ENCODE assay signal across 8 cellular contexts in the genomic region with DNA sequence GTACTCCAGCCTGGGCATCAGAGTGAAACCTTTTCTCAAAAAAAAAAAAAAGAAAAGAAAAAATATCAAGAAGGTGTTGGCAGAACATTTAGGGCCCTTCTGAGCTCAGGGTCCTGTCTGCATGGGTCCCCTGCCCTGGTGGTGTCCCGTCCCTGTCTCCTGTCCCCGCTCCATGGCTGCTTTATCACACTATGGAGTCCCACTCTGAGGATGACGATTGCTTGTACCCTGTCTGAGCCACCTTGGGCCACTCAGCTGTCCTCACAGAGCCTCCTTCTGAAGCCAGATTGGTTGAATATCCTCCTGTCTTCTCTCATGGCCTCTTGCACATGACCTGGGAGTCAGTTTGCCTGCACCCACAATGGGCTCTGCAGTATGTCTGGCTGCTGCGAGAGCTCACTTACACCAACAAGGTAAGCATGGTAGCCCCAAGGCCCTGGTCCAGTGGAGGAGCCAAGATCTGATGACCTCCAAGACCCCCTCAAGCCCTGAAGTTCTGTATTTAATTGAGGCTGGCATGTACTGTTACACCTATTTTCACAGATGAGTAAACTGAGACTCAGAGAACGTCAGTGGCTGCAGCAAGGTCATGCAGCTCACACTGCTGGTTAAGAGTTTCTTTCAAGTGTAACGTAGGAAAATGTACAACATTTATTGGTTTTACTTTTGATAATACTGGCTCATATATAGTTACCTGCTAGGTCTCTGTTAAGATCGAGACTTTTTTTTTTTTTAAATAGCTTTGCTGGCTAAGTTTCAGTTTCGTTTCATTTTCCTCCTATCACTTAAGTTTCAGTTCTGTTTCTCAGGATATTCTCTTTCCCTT. TPM values are rescaled to one million over a fixed set of nuclear protein-coding genes. Genes with fewer than 3 reads are reported as not detected.
DNase-seq lines count a peak whose midpoint lies in the region; ATAC-seq and TF ChIP-seq lines count a peak whose summit lies in the region.

No MANE protein-coding gene starts in this region.

- no peaks in the 10 kb centered on the region for H3K27me3 ChIP-seq in H7 (ENCODE audit: control insufficient read depth, insufficient read depth, low read length)

- peak overlapping the region; percentile 41; the same call in 1 of the 2 replicates for H3K4me3 ChIP-seq in GM08714 (ENCODE audit: low read length)
- peak overlapping the region; percentile 41 for H3K4me3 ChIP-seq in LNCaP clone FGC (ENCODE audit: low read depth, low read length)
- no peak overlapping the region for H3K4me3 ChIP-seq in H7 (ENCODE audit: insufficient read depth, low read depth, low read length)

- H3K27ac Mint-ChIP-seq in activated T-cell treated with anti-CD3 and anti-CD28 coated beads, Interleukin-2, amount 50 U/mL, for 72 hours = peak overlapping the region; percentile 94
- peak overlapping the region; percentile 88 to 98 (median 96) for H3K27ac Mint-ChIP-seq in immature natural killer cell
- H3K27ac Mint-ChIP-seq in stimulated activated memory B cell treated with anti-CD40 and anti-IgM and Interleukin-4, amounts not matched to agents 10 μg/mL and 1 μg/mL and 100 μg/mL, for 72 hours = peak overlapping the region; percentile 91

- no peaks in the 10 kb centered on the region for H3K27me3 Mint-ChIP-seq in activated T-cell treated with anti-CD3 and anti-CD28 coated beads, Interleukin-2, amount 50 U/mL, for 72 hours (ENCODE audit: low read depth)
- H3K27me3 Mint-ChIP-seq in immature natural killer cell (ENCODE audit: low read depth in 3 of 3) = peaks cover 0 to 8% (median 4%) of the 10 kb centered on the region in 3 donors
- no peaks in the 10 kb centered on the region for H3K27me3 Mint-ChIP-seq in stimulated activated memory B cell treated with anti-CD40 and anti-IgM and Interleukin-4, amounts not matched to agents 10 μg/mL and 1 μg/mL and 100 μg/mL, for 72 hours

- DNase-seq in LNCaP clone FGC (ENCODE audit: low read depth) (no peak), immature natural killer cell (peak; percentile 40 to 48 (median 46)), NCI-H69 (lab: John Stamatoyannopoulos, UW) (no peak), H7 (no peak)
- peak; percentile 42 to 44 for DNase-seq in activated T-cell treated with anti-CD3 and anti-CD28 coated beads, Interleukin-2, amount 50 U/mL, for 72 hours

- TF ChIP-seq CTCF in LNCaP clone FGC (IDR thresholded peaks at IDR 0.05; ENCODE audit: control insufficient read depth, extremely low read depth, insufficient read depth) = no peak

- peaks cover 0 to 2% of the 10 kb centered on the region in 2 donors for H3K9me3 Mint-ChIP-seq in activated T-cell treated with anti-CD3 and anti-CD28 coated beads, Interleukin-2, amount 50 U/mL, for 72 hours
- H3K9me3 Mint-ChIP-seq in immature natural killer cell = peaks cover 0 to 3% (median 0%) of the 10 kb centered on the region in 6 donors
- peaks cover 2% of the 10 kb centered on the region for H3K9me3 Mint-ChIP-seq in stimulated activated memory B cell treated with anti-CD40 and anti-IgM and Interleukin-4, amounts not matched to agents 10 μg/mL and 1 μg/mL and 100 μg/mL, for 72 hours

- H3K36me3 Mint-ChIP-seq in activated T-cell treated with anti-CD3 and anti-CD28 coated beads, Interleukin-2, amount 50 U/mL, for 72 hours (ENCODE audit: insufficient read depth in 2 of 2) = no peaks in the 10 kb centered on the region
- H3K36me3 Mint-ChIP-seq in immature natural killer cell = peaks cover 0 to 5% (median 0%) of the 10 kb centered on the region in 3 donors
- no peaks in the 10 kb centered on the region for H3K36me3 Mint-ChIP-seq in stimulated activated memory B cell treated with anti-CD40 and anti-IgM and Interleukin-4, amounts not matched to agents 10 μg/mL and 1 μg/mL and 100 μg/mL, for 72 hours

- peak; percentile 91 for ATAC-seq in GM21717 (IDR thresholded peaks at IDR 0.05; ENCODE audit: unreplicated experiment)
- peak; percentile 97 to 98 for ATAC-seq in activated T-cell treated with anti-CD3 and anti-CD28 coated beads, Interleukin-2, amount 50 U/mL, for 72 hours (replicated peaks in 1 of 2)
- ATAC-seq in stimulated activated memory B cell treated with anti-CD40 and anti-IgM and Interleukin-4, amounts not matched to agents 10 μg/mL and 1 μg/mL and 100 μg/mL, for 72 hours = peak; percentile 79

- H3K36me3 ChIP-seq in H7 (replicated peaks; ENCODE audit: control insufficient read depth, insufficient read depth, low read length) = no peaks in the 10 kb centered on the region

- H3K4me1 Mint-ChIP-seq in activated T-cell treated with anti-CD3 and anti-CD28 coated beads, Interleukin-2, amount 50 U/mL, for 72 hours (ENCODE audit: low read depth) = peaks cover 24% of the 10 kb centered on the region
- peaks cover 16 to 19% of the 10 kb centered on the region in 2 donors for H3K4me1 Mint-ChIP-seq in immature natural killer cell
- H3K4me1 Mint-ChIP-seq in stimulated activated memory B cell treated with anti-CD40 and anti-IgM and Interleukin-4, amounts not matched to agents 10 μg/mL and 1 μg/mL and 100 μg/mL, for 72 hours = peaks cover 16% of the 10 kb centered on the region

- H3K4me3 Mint-ChIP-seq in activated T-cell treated with anti-CD3 and anti-CD28 coated beads, Interleukin-2, amount 50 U/mL, for 72 hours = peak overlapping the region; percentile 78 to 84
- peak overlapping the region; percentile 86 to 97 (median 90) for H3K4me3 Mint-ChIP-seq in immature natural killer cell
- peak overlapping the region; percentile 76 for H3K4me3 Mint-ChIP-seq in stimulated activated memory B cell treated with anti-CD40 and anti-IgM and Interleukin-4, amounts not matched to agents 10 μg/mL and 1 μg/mL and 100 μg/mL, for 72 hours

RNA-seq across cellular contexts. Expression of a gene that starts 16.9 kb away (rescaled TPM):
- total RNA-seq in activated T-cell treated with anti-CD3 and anti-CD28 coated beads, Interleukin-2, amount 50 U/mL, for 72 hours = 10 to 100 TPM; 38.7 to 42.6 TPM
- polyA plus RNA-seq in immature natural killer cell = 1 to 10 TPM; 1.6 to 4.2 (median 2.1) TPM
- 7.8 and 10.5 TPM in 2 replicates for total RNA-seq in H7 (2014; rRNA removed; shearing (Covaris generic))

Comparison
In these comparisons a context has a peak if more than half of its experiments do, and no peak if none do; other contexts are left out.
1. DNase-seq: peak in activated T-cell treated with anti-CD3 and anti-CD28 coated beads, Interleukin-2, amount 50 U/mL, for 72 hours (2 of 2) and immature natural killer cell (3 of 3); none in LNCaP clone FGC (single experiment), NCI-H69 (single experiment) and H7 (single experiment).
2. Peak in every context shown above with its lines, with median percentiles within 50 percentile points of each other: ATAC-seq, H3K27ac Mint-ChIP-seq and H3K4me3 Mint-ChIP-seq.